In genomic region chr1:111448918-111449702, GRCh38 we compare ENCODE assay signal across 8 cellular contexts. TPM values are rescaled to one million over a fixed set of nuclear protein-coding genes. Genes with fewer than 3 reads are reported as not detected.
DNase-seq lines count a peak whose midpoint lies in the region; ATAC-seq, FAIRE-seq and TF ChIP-seq lines count a peak whose summit lies in the region.

Gene ATP5PB, plus strand, starts transcription at chr1:111449464. Its CDS starts 78 bp downstream, at chr1:111449542.
Gene WDR77, minus strand, starts transcription at chr1:111449256. Its CDS starts 87 bp downstream, at chr1:111449169.

- H3K4me1 ChIP-seq in small intestine (ENCODE audit: control insufficient read depth in 2 of 2, insufficient read depth in 1 of 2, low read depth in 1 of 2, low read length in 1 of 2), result peaks cover 4 to 18% of the 10 kb centered on the region in 2 donors

- peaks cover 31% of the 10 kb centered on the region for H3K4me1 Mint-ChIP-seq in WTC11

- ATAC-seq in GM18909 (IDR thresholded peaks at IDR 0.05; ENCODE audit: poor library complexity, unreplicated experiment) (peak; percentile 94), HG03175 (IDR thresholded peaks at IDR 0.05; ENCODE audit: unreplicated experiment) (peak; percentile 94), WTC11 (peak; percentile 98)

- peak; percentile 59 for FAIRE-seq in small intestine (lab: Jason Lieb, UNC)

- H3K27ac ChIP-seq in AG04450 (ENCODE audit: low read depth, low read length) (peak within 1 kb of the TSS; percentile 53), small intestine (ENCODE audit: low read depth in 1 of 2, low read length in 1 of 2) (peak within 1 kb of the TSS; percentile 69 to 82)

- DNase-seq in AG04450 (ENCODE audit: low read depth, low spot score), result peak; percentile 98
- peak; percentile 98 for DNase-seq in NCI-H226
- DNase-seq in WTC11 (ENCODE audit: low spot score), result peak; percentile 92
- peak; percentile 99 to 100 for DNase-seq in cardiac fibroblast (ENCODE audit: low read depth in 2 of 2)
- peak; percentile 100 for DNase-seq in iPS-NIHi11 (ENCODE audit: low spot score)
- DNase-seq in small intestine, result peak; percentile 99

- no peak for TF ChIP-seq CTCF in AG04450 (IDR thresholded peaks at IDR 0.05; ENCODE audit: low read depth, low read length)
- TF ChIP-seq CTCF in WTC11 (IDR thresholded peaks at IDR 0.05), result no peak
- TF ChIP-seq CTCF in cardiac fibroblast (IDR thresholded peaks at IDR 0.05; ENCODE audit: low read depth, low read length), result no peak

- H3K36me3 Mint-ChIP-seq in WTC11, result peaks cover 30% of the 10 kb centered on the region

- H3K27ac Mint-ChIP-seq in WTC11, result peak within 1 kb of the TSS; percentile 99

- CTCF ChIA-PET in AG04450 (lab: Charles Lee), result interaction anchor here (0.6 to 1.2 kb wide), 3 partner anchors 33 to 83 kb away, joined by 3 to 5 read pairs (median 3); no protein-coding TSS in a partner anchor
- CTCF ChIA-PET in WTC11 (lab: Charles Lee), result interaction anchor here (0.7 to 1.5 kb wide), 7 partner anchors 33 to 289 kb away, joined by 3 to 14 read pairs (median 5); no protein-coding TSS in a partner anchor

- H3K9me3 Mint-ChIP-seq in WTC11, result no peaks in the 10 kb centered on the region

- no peaks in the 10 kb centered on the region for H3K27me3 ChIP-seq in AG04450 (ENCODE audit: control insufficient read depth, insufficient read depth, low read length)
- no peaks in the 10 kb centered on the region for H3K27me3 ChIP-seq in small intestine (ENCODE audit: control insufficient read depth in 2 of 2, insufficient read depth in 2 of 2, low read length in 2 of 2)

- H3K36me3 ChIP-seq in small intestine (ENCODE audit: control insufficient read depth in 2 of 2, insufficient read depth in 2 of 2, low read length in 2 of 2), result peaks cover 0 to 3% of the 10 kb centered on the region in 2 donors

- peak within 1 kb of the TSS; percentile 100 for H3K4me3 Mint-ChIP-seq in WTC11

- H3K4me3 ChIP-seq in AG04450 (ENCODE audit: low read depth, low read length) (peak within 1 kb of the TSS; percentile 88), cardiac fibroblast (replicated peaks in 1 of 2; ENCODE audit: low read depth in 2 of 2, low read length in 2 of 2) (peak within 1 kb of the TSS; percentile 90 to 91), small intestine (ENCODE audit: low read depth in 1 of 2, low read length in 2 of 2) (peak within 1 kb of the TSS; percentile 74 to 81)

- POLR2A ChIA-PET in AG04450 (lab: Yijun Ruan, JAX) (interaction anchor here (0.5 to 1.0 kb wide), 7 partner anchors 24 to 698 kb away, joined by 3 to 8 read pairs (median 3); no protein-coding TSS in a partner anchor), WTC11 (lab: Charles Lee) (interaction anchor here (0.7 to 1.0 kb wide), 4 partner anchors 13 to 558 kb away, joined by 3 to 8 read pairs (median 4); no protein-coding TSS in a partner anchor)

- H3K27me3 Mint-ChIP-seq in WTC11 (ENCODE audit: low read depth), result no peaks in the 10 kb centered on the region

- peaks cover 3% of the 10 kb centered on the region; the same call in 1 of the 2 replicates for H3K9me3 ChIP-seq in AG04450 (ENCODE audit: control insufficient read depth, insufficient read depth, low read length)
- no peaks in the 10 kb centered on the region for H3K9me3 ChIP-seq in small intestine (ENCODE audit: control insufficient read depth, low read depth)

- WGBS in small intestine, 3 donors, result 0 to 1% (median 1%) methylated on average over 47 to 54 of the region's 54 CpGs

TF ChIP-seq in WTC11, 78 proteins besides CTCF, POLR2A, EP300 and RAD21:
- TF ChIP-seq ETV6 (CRISPR knock-in tag; IDR thresholded peaks at IDR 0.05) (0 out of 2 replicates have a peak, but pooled peaks have one; percentile 17), ARID4B (CRISPR knock-in tag; IDR thresholded peaks at IDR 0.05; ENCODE audit: borderline replicate concordance) (0 out of 2 replicates have a peak, but pooled peaks have one; percentile 25), ZSCAN18 (CRISPR knock-in tag; IDR thresholded peaks at IDR 0.05) (no peak), MAX (CRISPR knock-in tag; IDR thresholded peaks at IDR 0.05) (peak; percentile 71)
- TF ChIP-seq, protein P1, sequence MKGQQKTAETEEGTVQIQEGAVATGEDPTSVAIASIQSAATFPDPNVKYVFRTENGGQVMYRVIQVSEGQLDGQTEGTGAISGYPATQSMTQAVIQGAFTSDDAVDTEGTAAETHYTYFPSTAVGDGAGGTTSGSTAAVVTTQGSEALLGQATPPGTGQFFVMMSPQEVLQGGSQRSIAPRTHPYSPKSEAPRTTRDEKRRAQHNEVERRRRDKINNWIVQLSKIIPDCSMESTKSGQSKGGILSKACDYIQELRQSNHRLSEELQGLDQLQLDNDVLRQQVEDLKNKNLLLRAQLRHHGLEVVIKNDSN (CRISPR knock-in tag; IDR thresholded peaks at IDR 0.05), result peak; percentile 83
- TF ChIP-seq, protein P2, sequence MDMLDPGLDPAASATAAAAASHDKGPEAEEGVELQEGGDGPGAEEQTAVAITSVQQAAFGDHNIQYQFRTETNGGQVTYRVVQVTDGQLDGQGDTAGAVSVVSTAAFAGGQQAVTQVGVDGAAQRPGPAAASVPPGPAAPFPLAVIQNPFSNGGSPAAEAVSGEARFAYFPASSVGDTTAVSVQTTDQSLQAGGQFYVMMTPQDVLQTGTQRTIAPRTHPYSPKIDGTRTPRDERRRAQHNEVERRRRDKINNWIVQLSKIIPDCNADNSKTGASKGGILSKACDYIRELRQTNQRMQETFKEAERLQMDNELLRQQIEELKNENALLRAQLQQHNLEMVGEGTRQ (CRISPR knock-in tag; IDR thresholded peaks at IDR 0.05), result peak; percentile 84
TF ChIP-seq in WTC11: peak in this region for 5.

RNA-seq across cellular contexts. Expression of gene ATP5PB, which starts in this region (rescaled TPM):
- polyA plus RNA-seq in AG04450 (2011; rRNA removed), result 425 and 519 TPM in 2 replicates
- polyA minus RNA-seq in AG04450 (2011; rRNA and poly(A)+ RNA removed), result 162 and 202 TPM in 2 replicates
- 243 to 284 TPM (median 253 TPM) in 3 replicates for total RNA-seq in WTC11 (2021)
- 100 to 1,000 TPM; 502 to 589 (median 515) TPM for polyA plus RNA-seq in small intestine

RNA-seq across cellular contexts. Expression of gene WDR77, which starts in this region (rescaled TPM):
- polyA plus RNA-seq in AG04450 (2011; rRNA removed) (80.9 and 86.9 TPM in 2 replicates), small intestine (10 to 100 TPM; 11.0 to 29.3 (median 14.1) TPM)
- polyA minus RNA-seq in AG04450 (2011; rRNA and poly(A)+ RNA removed), result 75.9 and 86.0 TPM in 2 replicates
- 52.3 to 64.5 TPM (median 57.5 TPM) in 3 replicates for total RNA-seq in WTC11 (2021)

Comparison
In these comparisons a context has a peak if more than half of its experiments do, and no peak if none do; other contexts are left out.
1. Peak in every context shown above with its lines: DNase-seq, ATAC-seq, H3K4me3 ChIP-seq and H3K27ac ChIP-seq.